ENCODE assay signal across 1 cellular context in genomic region chr9:33439731-33440130, GRCh38.
TF ChIP-seq lines count a peak whose summit lies in the region.

No MANE protein-coding gene starts in this region.

TF ChIP-seq in HEK293, 187 proteins besides CTCF, POLR2A, EP300 and RAD21 (continued from another document):
- TF ChIP-seq ZBTB10 (tag by site-specific recombination; IDR thresholded peaks at IDR 0.05), result no peak
- 0 out of 2 replicates have a peak, but pooled peaks have one; percentile 10 for TF ChIP-seq KLF1 (tag by site-specific recombination; IDR thresholded peaks at IDR 0.05)
- no peak for TF ChIP-seq ZNF174 (tag by site-specific recombination; IDR thresholded peaks at IDR 0.05)
- no peak for TF ChIP-seq ZNF629 (tag by site-specific recombination; IDR thresholded peaks at IDR 0.05)
- no peak for TF ChIP-seq MYNN (tag by site-specific recombination; IDR thresholded peaks at IDR 0.05; ENCODE audit: borderline replicate concordance)
